Comparison of ENCODE assay signal across 8 cellular contexts in the genomic region with DNA sequence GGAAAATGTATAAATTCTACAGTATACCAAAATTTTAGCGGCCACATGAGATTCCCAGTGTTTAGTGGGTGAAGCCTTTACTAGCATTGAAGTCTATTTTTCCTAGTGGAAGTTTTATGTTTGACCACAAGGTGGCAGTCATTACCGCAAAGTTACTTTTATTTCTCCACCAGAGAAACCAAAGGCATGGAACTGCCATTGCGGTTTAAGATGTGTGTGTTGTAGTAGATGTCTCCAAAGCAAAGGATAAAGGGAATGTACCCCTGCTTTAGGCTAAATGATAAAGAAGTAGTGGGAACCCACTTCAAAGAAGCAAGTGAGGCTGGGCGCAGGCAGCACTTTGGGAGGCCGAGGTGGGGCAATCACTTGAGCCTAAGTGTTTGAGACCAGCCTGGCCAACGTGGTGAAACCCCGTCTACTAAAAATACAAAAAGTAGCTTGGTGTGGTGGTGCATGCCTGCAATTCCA.
DNase-seq lines count a peak whose midpoint lies in the region; ATAC-seq, FAIRE-seq and TF ChIP-seq lines count a peak whose summit lies in the region.

No MANE protein-coding gene starts in this region.

- H3K36me3 ChIP-seq in BE2C: no peaks in the 10 kb centered on the region

- no peak for TF ChIP-seq POLR2A in NB4 (IDR thresholded peaks at IDR 0.05; ENCODE audit: extremely low read depth, insufficient read length)

- DNase-seq in BE2C: peak; percentile 55
- DNase-seq in GM12865 (ENCODE audit: low read depth): peak; percentile 61
- DNase-seq in NB4 (ENCODE audit: low read depth): peak; percentile 70
- peak; percentile 70 for DNase-seq in SK-N-DZ (ENCODE audit: low spot score)
- peak; percentile 65 for DNase-seq in coronary artery (ENCODE audit: low spot score)
- peak; percentile 80 to 81 for DNase-seq in lung microvascular endothelial cell (ENCODE audit: low read depth in 2 of 2)
- DNase-seq in urothelium cell line (ENCODE audit: low spot score): peak; percentile 82

- H3K27me3 ChIP-seq in BE2C: no peaks in the 10 kb centered on the region

- peak; percentile 91 for FAIRE-seq in urothelium cell line (lab: Jason Lieb, UNC)

- TF ChIP-seq CTCF in BE2C (IDR thresholded peaks at IDR 0.05; ENCODE audit: low read depth, low read length) (peak; percentile 77), GM12865 (IDR thresholded peaks at IDR 0.05; ENCODE audit: insufficient read depth, low read depth, low read length, missing control alignments) (peak; percentile 50), NB4 (IDR thresholded peaks at IDR 0.05; ENCODE audit: low read depth, low read length) (peak; percentile 48), coronary artery (IDR thresholded peaks at IDR 0.05) (peak; percentile 57)

- H3K9me3 ChIP-seq in BE2C: no peaks in the 10 kb centered on the region

- H3K27ac ChIP-seq in coronary artery: no peak overlapping the region

- peaks cover 16% of the 10 kb centered on the region for H3K4me1 ChIP-seq in BE2C

- ATAC-seq in HG03520 (IDR thresholded peaks at IDR 0.05; ENCODE audit: unreplicated experiment): no peak

- H3K4me3 ChIP-seq in BE2C (ENCODE audit: low read depth, low read length) (peak overlapping the region; percentile 2), GM12865 (ENCODE audit: low read depth, low read length) (no peak overlapping the region), NB4 (ENCODE audit: low read depth, low read length) (no peak overlapping the region), coronary artery (no peak overlapping the region)
